10 cellular contexts compared by ENCODE assay signal in the genomic region with DNA sequence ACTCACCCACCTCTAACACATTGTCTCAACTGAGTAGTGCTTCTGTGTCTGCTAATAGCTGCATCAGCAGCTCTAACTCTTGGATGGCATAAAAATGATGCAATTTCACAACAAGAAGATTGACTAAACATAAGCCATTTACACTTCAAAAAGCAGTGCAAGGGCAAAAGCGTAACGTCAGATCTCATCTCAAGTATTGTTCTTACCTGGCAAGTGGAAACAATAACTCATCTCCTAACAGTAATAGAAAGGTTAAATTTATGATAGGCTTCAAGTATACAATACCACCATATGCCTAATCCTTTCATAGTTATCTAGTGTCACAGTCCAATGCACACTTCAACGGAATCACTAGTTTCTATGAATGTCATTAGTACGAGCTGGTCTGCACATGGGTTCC.
DNase-seq lines count a peak whose midpoint lies in the region; ATAC-seq lines count a peak whose summit lies in the region.
"Had no signal": no experiment of that assay in that cellular context is flagged by ENCODE, and none has a peak within 500 bp of the region (broad histone marks: within the 10 kb centered on the region; RNA-seq: fewer than 3 reads in every experiment).

No MANE protein-coding gene starts in this region.

- ATAC-seq in GM21717 (IDR thresholded peaks at IDR 0.05; ENCODE audit: unreplicated experiment) (peak; percentile 45), HG03565 (IDR thresholded peaks at IDR 0.05; ENCODE audit: unreplicated experiment) (peak; percentile 45)
- ATAC-seq: A549 had no signal

- peak; percentile 29 for DNase-seq in NCI-H1436 (lab: John Stamatoyannopoulos, UW)
- DNase-seq in NCI-H1436 treated with DMSO at 0.1 percent for 48 hours (lab: John Stamatoyannopoulos, UW) = no peak
- DNase-seq in kidney glomerular epithelial cell (lab: John Stamatoyannopoulos, UW) = peak; percentile 90
- no peak for DNase-seq in effector CD4-positive, alpha-beta T cell
- DNase-seq in HCEC 1CT = no peak
- no peak for DNase-seq in hypothalamus (lab: John Stamatoyannopoulos, UW)
- DNase-seq: PC-9 had no signal

Comparison
In these comparisons a context has a peak if more than half of its experiments do, and no peak if none do; other contexts are left out.
1. DNase-seq: peak in NCI-H1436 (single experiment) and kidney glomerular epithelial cell (single experiment); none in NCI-H1436 treated with DMSO at 0.1 percent for 48 hours (single experiment), effector CD4-positive, alpha-beta T cell (single experiment), HCEC 1CT (single experiment) and hypothalamus (0 of 51).